Comparison of ENCODE assay signal across 27 cellular contexts in the genomic region with DNA sequence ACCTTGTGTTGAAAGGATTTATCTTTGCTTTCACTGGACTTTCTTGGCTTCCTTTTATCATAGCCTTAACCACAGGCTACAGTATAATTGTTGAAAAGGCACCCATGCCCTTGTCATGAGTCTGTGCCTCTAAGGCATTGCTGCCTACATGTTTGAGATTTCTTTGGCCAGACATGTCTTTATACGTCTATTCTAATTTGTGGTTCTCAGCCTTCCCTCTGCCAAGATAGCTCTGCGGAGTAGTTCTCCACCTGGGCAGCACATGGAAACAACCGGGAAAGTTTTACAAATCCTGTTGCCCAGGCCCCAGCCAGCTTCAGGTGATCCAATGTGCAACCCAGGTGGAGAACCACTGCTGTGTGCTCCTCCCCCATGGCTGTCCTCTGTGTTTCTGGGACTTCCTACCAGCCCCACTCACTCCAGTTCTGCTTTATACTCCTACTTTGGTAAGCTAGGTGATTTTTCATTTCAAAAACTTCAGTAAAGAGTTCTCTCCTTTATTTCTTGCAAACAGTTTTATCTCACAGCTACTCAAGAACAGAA.
A peak's percentile ranks its signal among the peaks of the same experiment; 100 is the strongest.
DNase-seq lines count a peak whose midpoint lies in the region; ATAC-seq and TF ChIP-seq lines count a peak whose summit lies in the region.
"Had no signal": no experiment of that assay in that cellular context is flagged by ENCODE, and none has a peak within 500 bp of the region (broad histone marks: within the 10 kb centered on the region; RNA-seq: fewer than 3 reads in every experiment).

No MANE protein-coding gene starts in this region.

- H3K9ac ChIP-seq in neural progenitor cell = no peak overlapping the region

- peak; percentile 94 for ATAC-seq in RWPE2 (ENCODE audit: low read depth)
- ATAC-seq in HG02623 (IDR thresholded peaks at IDR 0.05; ENCODE audit: unreplicated experiment) = no peak
- no peak for ATAC-seq in sciatic nerve
- no peak for ATAC-seq in HG03097 (IDR thresholded peaks at IDR 0.05; ENCODE audit: low FRiP score, unreplicated experiment)
- ATAC-seq: activated CD8-positive, alpha-beta T cell treated with anti-CD3 and anti-CD28 coated beads, Interleukin-2, amount 10 ng/mL, durations not matched to agents 7 days and 5 days; heart left ventricle; left cardiac atrium had no signal

- no peaks in the 10 kb centered on the region for H3K36me3 ChIP-seq in RWPE2 (ENCODE audit: low read depth)
- H3K36me3 ChIP-seq in neural progenitor cell = no peaks in the 10 kb centered on the region
- H3K36me3 ChIP-seq: adrenal gland, cardiac muscle cell, heart left ventricle, prostate gland, SJSA1, suprapubic skin, uterus had no signal

- H3K4me2 ChIP-seq in neural progenitor cell = no peak overlapping the region

- H3F3A ChIP-seq in neural progenitor cell (ENCODE audit: low read depth) = no peaks in the 10 kb centered on the region

- no peak for TF ChIP-seq CTCF in RWPE2 (IDR thresholded peaks at IDR 0.05; ENCODE audit: poor library complexity, severe bottlenecking)
- TF ChIP-seq CTCF in neural progenitor cell (IDR thresholded peaks at IDR 0.05) = no peak

- H3K4me3 Mint-ChIP-seq in neural progenitor cell = no peak overlapping the region
- H3K4me3 Mint-ChIP-seq: activated CD8-positive, alpha-beta T cell treated with anti-CD3 and anti-CD28 coated beads, Interleukin-2, amount 10 ng/mL, durations not matched to agents 7 days and 5 days had no signal

- peak overlapping the region; percentile 53 for H3K27ac ChIP-seq in RWPE2 (ENCODE audit: poor library complexity, severe bottlenecking)
- H3K27ac ChIP-seq in neural progenitor cell = no peak overlapping the region
- H3K27ac ChIP-seq: adrenal gland, C4-2B, cardiac muscle cell, heart left ventricle, prostate gland, SJSA1, suprapubic skin, uterus had no signal

- H3K27me3 ChIP-seq in RWPE2 (ENCODE audit: insufficient read depth, poor library complexity, severe bottlenecking) (no peaks in the 10 kb centered on the region), neural progenitor cell (no peaks in the 10 kb centered on the region)
- H3K27me3 ChIP-seq: adrenal gland, cardiac muscle cell, heart left ventricle, SJSA1, suprapubic skin, uterus had no signal

- H3K79me2 ChIP-seq in neural progenitor cell (ENCODE audit: low read depth) = no peaks in the 10 kb centered on the region

- H3K9me3 ChIP-seq in RWPE2 (ENCODE audit: severe bottlenecking) (peaks cover 1% of the 10 kb centered on the region), neural progenitor cell (ENCODE audit: low read depth) (no peaks in the 10 kb centered on the region)
- H3K9me3 ChIP-seq: adrenal gland, prostate gland, SJSA1, suprapubic skin had no signal

- no peaks in the 10 kb centered on the region for H3K36me3 Mint-ChIP-seq in neural progenitor cell

- peak; percentile 31 for DNase-seq in Daoy (ENCODE audit: low read depth)
- no peak for DNase-seq in RWPE2 (ENCODE audit: low spot score)
- peak; percentile 44 for DNase-seq in epidermal melanocyte (ENCODE audit: insufficient read length, low spot score)
- DNase-seq in neural progenitor cell (ENCODE audit: low spot score) = no peak
- DNase-seq in sciatic nerve (ENCODE audit: low spot score) = no peak
- DNase-seq in effector CD4-positive, alpha-beta T cell = no peak
- DNase-seq: activated CD4-positive, alpha-beta T cell treated with anti-CD3 and anti-CD28 coated beads for 1 hour; activated CD8-positive, alpha-beta T cell treated with anti-CD3 and anti-CD28 coated beads, Interleukin-2, amount 10 ng/mL, durations not matched to agents 7 days and 5 days; activated T-cell treated with anti-CD3 and anti-CD28 coated beads, Interleukin-2, amount 50 U/mL, for 1 hour; adrenal gland; cortex of kidney; heart left ventricle; left cardiac atrium; NCI-H1436 treated with DMSO at 0.1 percent for 48 hours; NCI-H2107; NCI-H510A; stimulated activated CD4-positive, alpha-beta T cell treated with anti-CD3 and anti-CD28 coated beads, Interleukin-1b, Interleukin-23, amount 100 ng/mL, for 48 hours; T-helper 1 cell; uterus had no signal

- peaks cover 7% of the 10 kb centered on the region for H3K27me3 Mint-ChIP-seq in neural progenitor cell (ENCODE audit: insufficient read depth, low read depth)

- intact Hi-C loops in sciatic nerve (cut with DNase I) = no loop called here

- H3K4me1 ChIP-seq in RWPE2 (ENCODE audit: insufficient read depth, poor library complexity, severe bottlenecking) (peaks cover 9% of the 10 kb centered on the region), neural progenitor cell (no peaks in the 10 kb centered on the region)
- H3K4me1 ChIP-seq: adrenal gland, heart left ventricle, prostate gland, SJSA1, uterus had no signal

- no peaks in the 10 kb centered on the region for H3K4me1 Mint-ChIP-seq in neural progenitor cell

- no peak overlapping the region for H3K4me3 ChIP-seq in RWPE2 (ENCODE audit: severe bottlenecking)
- no peak overlapping the region for H3K4me3 ChIP-seq in neural progenitor cell
- H3K4me3 ChIP-seq: adrenal gland, cardiac muscle cell, heart left ventricle, prostate gland, SJSA1, skin epidermis, suprapubic skin, uterus had no signal

- H3K9me3 Mint-ChIP-seq in neural progenitor cell = peaks cover 5% of the 10 kb centered on the region

- peak overlapping the region; percentile 48 for H3K27ac Mint-ChIP-seq in neural progenitor cell
- H3K27ac Mint-ChIP-seq: activated CD8-positive, alpha-beta T cell treated with anti-CD3 and anti-CD28 coated beads, Interleukin-2, amount 10 ng/mL, durations not matched to agents 7 days and 5 days had no signal

- H4K20me1 ChIP-seq in neural progenitor cell (ENCODE audit: low read depth) = no peaks in the 10 kb centered on the region

- H2AFZ ChIP-seq in neural progenitor cell (replicated peaks) = no peak overlapping the region

Comparison
In these comparisons a context has a peak if more than half of its experiments do, and no peak if none do; other contexts are left out.
1. DNase-seq: peak in Daoy (single experiment) and epidermal melanocyte (single experiment); none in RWPE2 (single experiment), neural progenitor cell (single experiment), sciatic nerve (single experiment) and effector CD4-positive, alpha-beta T cell (single experiment).